Comparison of ENCODE assay signal across 2 cellular contexts in genomic region chr16:29925173-29925804, GRCh38.
A peak's percentile ranks its signal among the peaks of the same experiment; 100 is the strongest.
TF ChIP-seq lines count a peak whose summit lies in the region.

No MANE protein-coding gene starts in this region.

TF ChIP-seq in HEK293T, 16 proteins besides CTCF, POLR2A, EP300 and RAD21:
- TF ChIP-seq FOXA1 (IDR thresholded peaks at IDR 0.05), result no peak
- peak; percentile 27 for TF ChIP-seq L3MBTL2 (conservative IDR thresholded peaks at IDR 0.05)

TF ChIP-seq in HepG2, 621 proteins besides CTCF, POLR2A, EP300 and RAD21:
- TF ChIP-seq ZNF446 (CRISPR knock-in tag; IDR thresholded peaks at IDR 0.05) (peak; percentile 12; the same call in 1 of the 2 replicates), TCF7 (IDR thresholded peaks at IDR 0.05; ENCODE audit: low read depth) (no peak), NONO (IDR thresholded peaks at IDR 0.05) (no peak), NONO (CRISPR knock-in tag; conservative IDR thresholded peaks at IDR 0.05) (no peak), TSC22D2 (CRISPR knock-in tag; IDR thresholded peaks at IDR 0.05; ENCODE audit: borderline replicate concordance) (0 out of 2 replicates have a peak, but pooled peaks have one; percentile 50), ZSCAN20 (CRISPR knock-in tag; IDR thresholded peaks at IDR 0.05; ENCODE audit: borderline replicate concordance) (no peak), DMTF1 (CRISPR knock-in tag; IDR thresholded peaks at IDR 0.05) (0 out of 2 replicates have a peak, but pooled peaks have one; percentile 38), MYPOP (CRISPR knock-in tag; IDR thresholded peaks at IDR 0.05) (peak; percentile 8; the same call in 1 of the 2 replicates), ZNF614 (CRISPR knock-in tag; IDR thresholded peaks at IDR 0.05; ENCODE audit: borderline replicate concordance) (no peak), AGO2 (optimal IDR thresholded peaks at IDR 0.05; ENCODE audit: low read depth, low read length) (no peak), ZNF3 (CRISPR knock-in tag; IDR thresholded peaks at IDR 0.05) (no peak), PRDM10 (CRISPR knock-in tag; IDR thresholded peaks at IDR 0.05; ENCODE audit: low read depth) (0 out of 2 replicates have a peak, but pooled peaks have one; percentile 12), GTF3A (CRISPR knock-in tag; conservative IDR thresholded peaks at IDR 0.05) (no peak), ZNF318 (CRISPR knock-in tag; IDR thresholded peaks at IDR 0.05) (0 out of 2 replicates have a peak, but pooled peaks have one; percentile 64), HMGXB4 (CRISPR knock-in tag; IDR thresholded peaks at IDR 0.05; ENCODE audit: borderline replicate concordance in 1 of 2, low read depth in 1 of 2) (peak in 1 of 2 experiments; percentile 28; a peak in 1 of 4 replicates), ZNF746 (CRISPR knock-in tag; IDR thresholded peaks at IDR 0.05) (0 out of 2 replicates have a peak, but pooled peaks have one; percentile 13), ZNF296 (CRISPR knock-in tag; conservative IDR thresholded peaks at IDR 0.05) (0 out of 2 replicates have a peak, but pooled peaks have one; percentile 26), PAXIP1 (CRISPR knock-in tag; conservative IDR thresholded peaks at IDR 0.05) (0 out of 2 replicates have a peak, but pooled peaks have one; percentile 6), IRF9 (CRISPR knock-in tag; IDR thresholded peaks at IDR 0.05; ENCODE audit: borderline replicate concordance) (0 out of 2 replicates have a peak, but pooled peaks have one; percentile 43), ZIK1 (CRISPR knock-in tag; IDR thresholded peaks at IDR 0.05; ENCODE audit: borderline replicate concordance, low read depth) (peak; percentile 6; the same call in 1 of the 2 replicates)
